ENCODE assay signal across 1 cellular context in the genomic region with DNA sequence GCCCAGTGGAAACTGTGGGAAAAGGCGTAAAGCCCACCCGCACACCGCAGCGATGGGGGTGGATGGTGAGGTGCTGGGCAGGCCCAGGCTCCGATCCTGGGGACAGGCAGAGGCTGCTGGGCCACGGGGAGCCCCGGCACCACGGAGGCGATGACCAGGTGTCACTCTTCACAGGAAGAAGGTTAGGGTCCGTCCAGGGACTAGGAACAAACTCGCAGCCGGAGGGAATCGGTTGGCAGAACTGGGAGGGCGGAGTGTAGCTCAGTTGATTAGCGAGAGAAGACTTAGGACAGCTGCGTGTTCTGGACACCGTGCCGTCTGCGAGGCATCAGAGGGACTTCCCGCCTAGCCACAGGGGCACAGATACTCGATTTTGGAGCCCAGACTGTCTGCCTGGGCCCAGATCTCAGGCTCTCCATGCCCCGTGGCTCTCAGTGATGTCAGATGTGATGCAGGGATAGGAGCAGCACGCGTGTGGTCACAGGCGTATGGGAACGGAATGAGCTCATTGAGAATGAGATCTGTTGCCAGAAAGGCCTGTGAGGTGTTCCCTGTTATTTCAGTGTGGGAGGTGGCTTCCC.
TF ChIP-seq lines count a peak whose summit lies in the region.

No MANE protein-coding gene starts in this region.

TF ChIP-seq in GM23338, 12 proteins besides CTCF, POLR2A, EP300 and RAD21 (continued from another document):
- TF ChIP-seq, protein P1, sequence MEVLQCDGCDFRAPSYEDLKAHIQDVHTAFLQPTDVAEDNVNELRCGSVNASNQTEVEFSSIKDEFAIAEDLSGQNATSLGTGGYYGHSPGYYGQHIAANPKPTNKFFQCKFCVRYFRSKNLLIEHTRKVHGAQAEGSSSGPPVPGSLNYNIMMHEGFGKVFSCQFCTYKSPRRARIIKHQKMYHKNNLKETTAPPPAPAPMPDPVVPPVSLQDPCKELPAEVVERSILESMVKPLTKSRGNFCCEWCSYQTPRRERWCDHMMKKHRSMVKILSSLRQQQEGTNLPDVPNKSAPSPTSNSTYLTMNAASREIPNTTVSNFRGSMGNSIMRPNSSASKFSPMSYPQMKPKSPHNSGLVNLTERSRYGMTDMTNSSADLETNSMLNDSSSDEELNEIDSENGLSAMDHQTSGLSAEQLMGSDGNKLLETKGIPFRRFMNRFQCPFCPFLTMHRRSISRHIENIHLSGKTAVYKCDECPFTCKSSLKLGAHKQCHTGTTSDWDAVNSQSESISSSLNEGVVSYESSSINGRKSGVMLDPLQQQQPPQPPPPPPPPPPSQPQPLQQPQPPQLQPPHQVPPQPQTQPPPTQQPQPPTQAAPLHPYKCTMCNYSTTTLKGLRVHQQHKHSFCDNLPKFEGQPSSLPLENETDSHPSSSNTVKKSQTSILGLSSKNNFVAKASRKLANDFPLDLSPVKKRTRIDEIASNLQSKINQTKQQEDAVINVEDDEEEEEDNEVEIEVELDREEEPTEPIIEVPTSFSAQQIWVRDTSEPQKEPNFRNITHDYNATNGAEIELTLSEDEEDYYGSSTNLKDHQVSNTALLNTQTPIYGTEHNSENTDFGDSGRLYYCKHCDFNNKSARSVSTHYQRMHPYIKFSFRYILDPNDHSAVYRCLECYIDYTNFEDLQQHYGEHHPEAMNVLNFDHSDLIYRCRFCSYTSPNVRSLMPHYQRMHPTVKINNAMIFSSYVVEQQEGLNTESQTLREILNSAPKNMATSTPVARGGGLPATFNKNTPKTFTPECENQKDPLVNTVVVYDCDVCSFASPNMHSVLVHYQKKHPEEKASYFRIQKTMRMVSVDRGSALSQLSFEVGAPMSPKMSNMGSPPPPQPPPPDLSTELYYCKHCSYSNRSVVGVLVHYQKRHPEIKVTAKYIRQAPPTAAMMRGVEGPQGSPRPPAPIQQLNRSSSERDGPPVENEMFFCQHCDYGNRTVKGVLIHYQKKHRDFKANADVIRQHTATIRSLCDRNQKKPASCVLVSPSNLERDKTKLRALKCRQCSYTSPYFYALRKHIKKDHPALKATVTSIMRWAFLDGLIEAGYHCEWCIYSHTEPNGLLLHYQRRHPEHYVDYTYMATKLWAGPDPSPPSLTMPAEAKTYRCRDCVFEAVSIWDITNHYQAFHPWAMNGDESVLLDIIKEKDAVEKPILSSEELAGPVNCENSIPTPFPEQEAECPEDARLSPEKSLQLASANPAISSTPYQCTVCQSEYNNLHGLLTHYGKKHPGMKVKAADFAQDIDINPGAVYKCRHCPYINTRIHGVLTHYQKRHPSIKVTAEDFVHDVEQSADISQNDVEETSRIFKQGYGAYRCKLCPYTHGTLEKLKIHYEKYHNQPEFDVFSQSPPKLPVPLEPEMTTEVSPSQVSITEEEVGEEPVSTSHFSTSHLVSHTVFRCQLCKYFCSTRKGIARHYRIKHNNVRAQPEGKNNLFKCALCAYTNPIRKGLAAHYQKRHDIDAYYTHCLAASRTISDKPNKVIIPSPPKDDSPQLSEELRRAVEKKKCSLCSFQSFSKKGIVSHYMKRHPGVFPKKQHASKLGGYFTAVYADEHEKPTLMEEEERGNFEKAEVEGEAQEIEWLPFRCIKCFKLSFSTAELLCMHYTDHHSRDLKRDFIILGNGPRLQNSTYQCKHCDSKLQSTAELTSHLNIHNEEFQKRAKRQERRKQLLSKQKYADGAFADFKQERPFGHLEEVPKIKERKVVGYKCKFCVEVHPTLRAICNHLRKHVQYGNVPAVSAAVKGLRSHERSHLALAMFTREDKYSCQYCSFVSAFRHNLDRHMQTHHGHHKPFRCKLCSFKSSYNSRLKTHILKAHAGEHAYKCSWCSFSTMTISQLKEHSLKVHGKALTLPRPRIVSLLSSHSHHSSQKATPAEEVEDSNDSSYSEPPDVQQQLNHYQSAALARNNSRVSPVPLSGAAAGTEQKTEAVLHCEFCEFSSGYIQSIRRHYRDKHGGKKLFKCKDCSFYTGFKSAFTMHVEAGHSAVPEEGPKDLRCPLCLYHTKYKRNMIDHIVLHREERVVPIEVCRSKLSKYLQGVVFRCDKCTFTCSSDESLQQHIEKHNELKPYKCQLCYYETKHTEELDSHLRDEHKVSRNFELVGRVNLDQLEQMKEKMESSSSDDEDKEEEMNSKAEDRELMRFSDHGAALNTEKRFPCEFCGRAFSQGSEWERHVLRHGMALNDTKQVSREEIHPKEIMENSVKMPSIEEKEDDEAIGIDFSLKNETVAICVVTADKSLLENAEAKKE (CRISPR knock-in tag; IDR thresholded peaks at IDR 0.05) = no peak
- TF ChIP-seq NANOG (IDR thresholded peaks at IDR 0.05; ENCODE audit: borderline replicate concordance) = no peak
- no peak for TF ChIP-seq CREB1 (CRISPR knock-in tag; IDR thresholded peaks at IDR 0.05; ENCODE audit: low read depth)
- no peak for TF ChIP-seq ZNF114 (CRISPR knock-in tag; IDR thresholded peaks at IDR 0.05)
- no peak for TF ChIP-seq POLR2AphosphoS5 (IDR thresholded peaks at IDR 0.05; ENCODE audit: low read depth)
- TF ChIP-seq, protein P2, sequence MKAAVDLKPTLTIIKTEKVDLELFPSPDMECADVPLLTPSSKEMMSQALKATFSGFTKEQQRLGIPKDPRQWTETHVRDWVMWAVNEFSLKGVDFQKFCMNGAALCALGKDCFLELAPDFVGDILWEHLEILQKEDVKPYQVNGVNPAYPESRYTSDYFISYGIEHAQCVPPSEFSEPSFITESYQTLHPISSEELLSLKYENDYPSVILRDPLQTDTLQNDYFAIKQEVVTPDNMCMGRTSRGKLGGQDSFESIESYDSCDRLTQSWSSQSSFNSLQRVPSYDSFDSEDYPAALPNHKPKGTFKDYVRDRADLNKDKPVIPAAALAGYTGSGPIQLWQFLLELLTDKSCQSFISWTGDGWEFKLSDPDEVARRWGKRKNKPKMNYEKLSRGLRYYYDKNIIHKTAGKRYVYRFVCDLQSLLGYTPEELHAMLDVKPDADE (IDR thresholded peaks at IDR 0.05) = no peak
- no peak for TF ChIP-seq STAT1 (IDR thresholded peaks at IDR 0.05; ENCODE audit: unreplicated experiment)
- no peak for TF ChIP-seq EZH2phosphoT487 (IDR thresholded peaks at IDR 0.05; ENCODE audit: unreplicated experiment)
- TF ChIP-seq, protein P3, sequence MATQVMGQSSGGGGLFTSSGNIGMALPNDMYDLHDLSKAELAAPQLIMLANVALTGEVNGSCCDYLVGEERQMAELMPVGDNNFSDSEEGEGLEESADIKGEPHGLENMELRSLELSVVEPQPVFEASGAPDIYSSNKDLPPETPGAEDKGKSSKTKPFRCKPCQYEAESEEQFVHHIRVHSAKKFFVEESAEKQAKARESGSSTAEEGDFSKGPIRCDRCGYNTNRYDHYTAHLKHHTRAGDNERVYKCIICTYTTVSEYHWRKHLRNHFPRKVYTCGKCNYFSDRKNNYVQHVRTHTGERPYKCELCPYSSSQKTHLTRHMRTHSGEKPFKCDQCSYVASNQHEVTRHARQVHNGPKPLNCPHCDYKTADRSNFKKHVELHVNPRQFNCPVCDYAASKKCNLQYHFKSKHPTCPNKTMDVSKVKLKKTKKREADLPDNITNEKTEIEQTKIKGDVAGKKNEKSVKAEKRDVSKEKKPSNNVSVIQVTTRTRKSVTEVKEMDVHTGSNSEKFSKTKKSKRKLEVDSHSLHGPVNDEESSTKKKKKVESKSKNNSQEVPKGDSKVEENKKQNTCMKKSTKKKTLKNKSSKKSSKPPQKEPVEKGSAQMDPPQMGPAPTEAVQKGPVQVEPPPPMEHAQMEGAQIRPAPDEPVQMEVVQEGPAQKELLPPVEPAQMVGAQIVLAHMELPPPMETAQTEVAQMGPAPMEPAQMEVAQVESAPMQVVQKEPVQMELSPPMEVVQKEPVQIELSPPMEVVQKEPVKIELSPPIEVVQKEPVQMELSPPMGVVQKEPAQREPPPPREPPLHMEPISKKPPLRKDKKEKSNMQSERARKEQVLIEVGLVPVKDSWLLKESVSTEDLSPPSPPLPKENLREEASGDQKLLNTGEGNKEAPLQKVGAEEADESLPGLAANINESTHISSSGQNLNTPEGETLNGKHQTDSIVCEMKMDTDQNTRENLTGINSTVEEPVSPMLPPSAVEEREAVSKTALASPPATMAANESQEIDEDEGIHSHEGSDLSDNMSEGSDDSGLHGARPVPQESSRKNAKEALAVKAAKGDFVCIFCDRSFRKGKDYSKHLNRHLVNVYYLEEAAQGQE (IDR thresholded peaks at IDR 0.05; ENCODE audit: unreplicated experiment) = no peak
